In the genomic region with DNA sequence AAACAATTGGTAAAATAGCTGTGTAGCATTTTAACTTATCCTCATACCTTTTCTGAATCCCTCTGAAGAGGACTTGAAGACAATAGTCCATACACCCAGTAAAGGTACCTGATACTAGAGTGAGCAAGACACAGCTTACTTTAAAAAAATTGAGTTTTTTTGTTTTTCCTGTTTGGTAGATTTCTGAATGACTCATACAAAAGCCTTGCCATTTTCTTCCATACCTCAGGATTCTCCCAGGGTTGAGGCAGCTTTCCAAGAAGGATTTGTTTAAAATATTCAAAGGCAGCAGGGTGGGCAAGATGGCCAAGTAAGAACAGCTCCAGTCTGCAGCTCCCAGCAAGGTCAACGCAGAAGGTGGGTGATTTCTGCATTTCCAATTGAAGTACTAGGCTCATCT, we compare ENCODE assay signal across 26 cellular contexts.
"Had no signal": no experiment of that assay in that cellular context is flagged by ENCODE, and none has a peak within 500 bp of the region (broad histone marks: within the 10 kb centered on the region; RNA-seq: fewer than 3 reads in every experiment).

No MANE protein-coding gene starts in this region.

- DNase-seq: activated CD8-positive, alpha-beta memory T cell treated with anti-CD3 and anti-CD28 coated beads for 24 hours; activated CD8-positive, alpha-beta memory T cell treated with anti-CD3 and anti-CD28 coated beads, Interleukin-2, amount 50 U/mL, for 4 hours; activated naive CD4-positive, alpha-beta T cell treated with Interleukin-2 at 50 U/mL for 16 hours; activated naive CD8-positive, alpha-beta T cell treated with anti-CD3 and anti-CD28 coated beads, Interleukin-2, amount 10 ng/mL, durations not matched to agents 7 days and 5 days; activated T-cell treated with anti-CD3 and anti-CD28 coated beads, Interleukin-2, amount 50 U/mL, for 24 hours; amniotic stem cell; central memory CD4-positive, alpha-beta T cell; effector memory CD4-positive, alpha-beta T cell; esophagus squamous epithelium; heart right ventricle; left colon; mesenchymal stem cell; mucosa of descending colon; nephron progenitor cell; nucleus accumbens; stimulated activated CD4-positive, alpha-beta T cell treated with anti-CD3 and anti-CD28 coated beads, Interleukin-15, amount 100 ng/mL, for 24 hours; stomach; T-helper 9 cell had no signal

- H3K4me3 ChIP-seq: esophagus squamous epithelium, heart right ventricle, mucosa of descending colon, smooth muscle cell, stomach, suprapubic skin, tibial nerve, vagina had no signal

- ATAC-seq: activated T-helper 17 cell treated with anti-CD3 and anti-CD28 coated beads, Interleukin-2, amount 50 U/mL, for 72 hours; heart right ventricle; left colon; mucosa of descending colon; sciatic nerve; stimulated activated memory B cell treated with anti-CD40 and anti-IgM and Interleukin-4, amounts not matched to agents 10 μg/mL and 1 μg/mL and 100 μg/mL, for 72 hours; WTC11 had no signal
